Comparison of ENCODE assay signal across 12 cellular contexts in genomic region chr21:44886113-44887075, GRCh38. TPM values are rescaled to one million over a fixed set of nuclear protein-coding genes. Genes with fewer than 3 reads are reported as not detected.
"Had no signal": no experiment of that assay in that cellular context is flagged by ENCODE, and none has a peak within 500 bp of the region (broad histone marks: within the 10 kb centered on the region; RNA-seq: fewer than 3 reads in every experiment).

No MANE protein-coding gene starts in this region.

- H3K4me3 ChIP-seq: dorsolateral prefrontal cortex, skin epidermis, tibial artery, vagina had no signal

- DNase-seq: activated CD4-positive, alpha-beta T cell treated with anti-CD3 and anti-CD28 coated beads, Interleukin-2, amount 50 U/mL, for 1 hour; activated T-cell treated with anti-CD3 and anti-CD28 coated beads for 4 hours; brain microvascular endothelial cell; dorsolateral prefrontal cortex; left colon; tibial artery had no signal

- H3K9me3 ChIP-seq: tibial artery, vagina had no signal

- H3K9me3 Mint-ChIP-seq: activated naive CD4-positive, alpha-beta T cell treated with anti-CD3 and anti-CD28 coated beads, Interleukin-2, amount 50 U/mL, for 24 hours; T-helper 2 cell treated with Interferon-gamma antibody and Interleukin-4, amounts not matched to agents 5 μg/mL and 100 μg/mL, for 36 hours had no signal

- H2AFZ ChIP-seq: parathyroid adenoma had no signal

- H3K27ac ChIP-seq: brain microvascular endothelial cell, dorsolateral prefrontal cortex, parathyroid adenoma, skin epidermis, tibial artery, vagina had no signal

- H3K79me2 ChIP-seq: parathyroid adenoma had no signal

- H3K27me3 Mint-ChIP-seq: activated naive CD4-positive, alpha-beta T cell treated with anti-CD3 and anti-CD28 coated beads, Interleukin-2, amount 50 U/mL, for 24 hours had no signal

- H3K4me1 ChIP-seq: parathyroid adenoma had no signal

- H3K9ac ChIP-seq: parathyroid adenoma had no signal

- H3K4me3 Mint-ChIP-seq: activated naive CD4-positive, alpha-beta T cell treated with anti-CD3 and anti-CD28 coated beads, Interleukin-2, amount 50 U/mL, for 24 hours; T-helper 2 cell treated with Interferon-gamma antibody and Interleukin-4, amounts not matched to agents 5 μg/mL and 100 μg/mL, for 36 hours had no signal

- H3K27me3 ChIP-seq: vagina had no signal

- ATAC-seq: left colon had no signal

- H3K27ac Mint-ChIP-seq: activated naive CD4-positive, alpha-beta T cell treated with anti-CD3 and anti-CD28 coated beads, Interleukin-2, amount 50 U/mL, for 24 hours; T-helper 2 cell treated with Interferon-gamma antibody and Interleukin-4, amounts not matched to agents 5 μg/mL and 100 μg/mL, for 36 hours had no signal

- H3K36me3 ChIP-seq: brain microvascular endothelial cell, tibial artery, vagina had no signal

RNA-seq across cellular contexts. Expression of gene ITGB2, which starts 34.3 kb away (rescaled TPM):
- polyA plus RNA-seq: neural cell had no signal
